Comparison of ENCODE assay signal across 1 cellular context in the genomic region with DNA sequence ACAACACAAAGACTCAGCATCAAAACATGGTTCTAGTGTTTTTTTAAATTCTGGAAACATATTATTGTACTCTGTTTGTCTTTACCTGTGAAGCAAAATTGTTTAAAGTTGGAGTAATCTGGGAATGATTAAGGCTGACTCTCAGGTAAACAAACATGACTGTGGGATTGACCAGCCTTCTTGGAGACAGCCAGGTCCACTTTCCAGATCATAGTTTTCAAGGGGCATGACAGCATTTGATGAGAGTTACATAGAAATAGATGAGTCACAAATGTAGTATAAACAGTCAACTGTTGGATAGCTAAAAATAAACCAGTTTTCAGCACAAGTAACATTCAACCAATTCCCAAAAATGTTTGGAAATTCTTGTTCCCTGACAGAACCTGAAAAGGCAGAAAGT.
TF ChIP-seq lines count a peak whose summit lies in the region.

No MANE protein-coding gene starts in this region.

TF ChIP-seq in SK-N-SH, 30 proteins besides CTCF, POLR2A, EP300 and RAD21 (continued from another document):
- TF ChIP-seq GATA2 (CRISPR knock-in tag; IDR thresholded peaks at IDR 0.05), result no peak
